In genomic region chr2:119225084-119225864, GRCh38 we compare ENCODE assay signal across 9 cellular contexts. TPM values are rescaled to one million over a fixed set of nuclear protein-coding genes. Genes with fewer than 3 reads are reported as not detected.
DNase-seq lines count a peak whose midpoint lies in the region; ATAC-seq, FAIRE-seq and TF ChIP-seq lines count a peak whose summit lies in the region.
"Had no signal": no experiment of that assay in that cellular context is flagged by ENCODE, and none has a peak within 500 bp of the region (broad histone marks: within the 10 kb centered on the region; RNA-seq: fewer than 3 reads in every experiment).

No MANE protein-coding gene starts in this region.

- DNase-seq in GM12865 (ENCODE audit: low read depth) (peak; percentile 31), K562 (ENCODE audit: extremely low read depth in 1 of 4, low spot score in 3 of 4) (peak in 3 of 4 experiments; percentile 20 to 50 (median 50)), hypothalamus (lab: John Stamatoyannopoulos, UW) (no peak)
- DNase-seq: heart right ventricle had no signal

- no peak for TF ChIP-seq CTCF in GM12865 (IDR thresholded peaks at IDR 0.05; ENCODE audit: insufficient read depth, low read depth, low read length, missing control alignments)
- TF ChIP-seq CTCF in K562 (IDR thresholded peaks at IDR 0.05 in 2 of 3, conservative IDR thresholded peaks at IDR 0.05 in 1 of 3; ENCODE audit: insufficient read depth in 2 of 3, low read depth in 1 of 3, low read length in 3 of 3) = no peak
- no peak for TF ChIP-seq CTCF in parathyroid adenoma (IDR thresholded peaks at IDR 0.05)

- H3K4me3 ChIP-seq in GM12865 (ENCODE audit: low read depth, low read length) (no peak overlapping the region), K562 (no peak overlapping the region), parathyroid adenoma (ENCODE audit: low read depth, low read length) (peak overlapping the region; percentile 81)

- H3K79me2 ChIP-seq in K562 (ENCODE audit: control insufficient read depth, insufficient read depth, low read length) = peaks cover 26% of the 10 kb centered on the region
- H3K79me2 ChIP-seq in parathyroid adenoma = peaks cover 7% of the 10 kb centered on the region

- H3K9me3 ChIP-seq in K562 (replicated peaks; ENCODE audit: control insufficient read depth, insufficient read depth, low read depth, low read length) (no peaks in the 10 kb centered on the region), parathyroid adenoma (ENCODE audit: control insufficient read depth, low read length) (no peaks in the 10 kb centered on the region)
- H3K9me3 ChIP-seq: heart right ventricle had no signal

- TF ChIP-seq EP300 in K562 (IDR thresholded peaks at IDR 0.05; ENCODE audit: low read length) = no peak

- no peak for TF ChIP-seq POLR2A in K562 (conservative IDR thresholded peaks at IDR 0.05)

- POLR2A ChIA-PET in K562 (lab: Yijun Ruan, JAX) = interaction anchor here (0.5 to 1.6 kb wide), 4 partner anchors 64 to 913 kb away, joined by 3 to 4 read pairs (median 4); no protein-coding TSS in a partner anchor

- WGBS in K562 (ENCODE audit: insufficient coverage, low coverage, missing lambda C conversion rate) = 81% methylated on average over 6 of the region's 7 CpGs

- TF ChIP-seq RAD21 in K562 (CRISPR knock-in tag; conservative IDR thresholded peaks at IDR 0.05 in 1 of 2, IDR thresholded peaks at IDR 0.05 in 1 of 2) = no peak

- H3K4me2 ChIP-seq in K562 (ENCODE audit: insufficient read depth, low read length) (peak overlapping the region; percentile 79; the same call in 1 of the 2 replicates), parathyroid adenoma (ENCODE audit: low read length) (peak overlapping the region; percentile 91)

- H3K9me1 ChIP-seq in K562 (ENCODE audit: control insufficient read depth, insufficient read depth, low read length) = peaks cover 3% of the 10 kb centered on the region

- CTCF ChIA-PET in K562 (lab: Yijun Ruan, JAX; ENCODE audit: low intra/inter-chr PET ratio) = no interaction called here

- H3K27ac ChIP-seq in K562 (ENCODE audit: extremely low read depth, low read depth, low read length) = no peak overlapping the region
- H3K27ac ChIP-seq in parathyroid adenoma = peak overlapping the region; percentile 84

- peaks cover 17% of the 10 kb centered on the region for H4K20me1 ChIP-seq in K562 (replicated peaks; ENCODE audit: control insufficient read depth, insufficient read depth, low read length)

- H2AFZ ChIP-seq in K562 (ENCODE audit: low read depth, low read length) (no peak overlapping the region), parathyroid adenoma (peak overlapping the region; percentile 24)

- peak overlapping the region in 1 of 2 experiments; percentile 63; a peak in 2 of 4 replicates for H3K9ac ChIP-seq in K562 (ENCODE audit: insufficient read depth in 1 of 2, low read depth in 2 of 2, low read length in 2 of 2)
- no peak overlapping the region for H3K9ac ChIP-seq in parathyroid adenoma

- intact Hi-C loops in K562 (cut with micrococcal nuclease) = no loop called here

- H3K4me1 ChIP-seq in K562 (replicated peaks in 1 of 2; ENCODE audit: control insufficient read depth in 2 of 2, insufficient read depth in 2 of 2, low read length in 2 of 2) (peaks cover 20 to 26% of the 10 kb centered on the region in 2 experiments), parathyroid adenoma (peaks cover 46% of the 10 kb centered on the region)

- ATAC-seq in HG02885 (IDR thresholded peaks at IDR 0.05; ENCODE audit: poor library complexity, unreplicated experiment) = peak; percentile 34
- no peak for ATAC-seq in K562
- ATAC-seq in HG03095 (IDR thresholded peaks at IDR 0.05; ENCODE audit: unreplicated experiment) = no peak
- no peak for ATAC-seq in GM19397 (IDR thresholded peaks at IDR 0.05; ENCODE audit: unreplicated experiment)
- ATAC-seq: Panc1 had no signal

- in situ Hi-C loops in K562 (cut with MboI) = no loop called here

- BruUV-seq in K562 (replicated peaks; lab: Mats Ljungman, UMichigan) = no TSS peak

- H3K36me3 ChIP-seq in K562 (ENCODE audit: control insufficient read depth, insufficient read depth, low read length) = peaks cover 11% of the 10 kb centered on the region; the same call in 2 of the 3 replicates
- H3K36me3 ChIP-seq in parathyroid adenoma (ENCODE audit: control insufficient read depth, insufficient read depth, low read length) = no peaks in the 10 kb centered on the region
- H3K36me3 ChIP-seq: heart right ventricle had no signal

- no peak for FAIRE-seq in K562 (lab: Jason Lieb, UNC)

- H3K27me3 ChIP-seq in K562 (ENCODE audit: control insufficient read depth in 2 of 2, insufficient read depth in 2 of 2, low read length in 2 of 2) (peaks cover 0 to 1% of the 10 kb centered on the region in 2 experiments; a peak in 1 of 5 replicates), parathyroid adenoma (ENCODE audit: control insufficient read depth, insufficient read depth, low read length) (no peaks in the 10 kb centered on the region)

TF ChIP-seq in K562, 482 proteins besides CTCF, POLR2A, EP300 and RAD21 (continues in another document):
- TF ChIP-seq ZNF407 (IDR thresholded peaks at IDR 0.05; ENCODE audit: low read depth) = no peak
- no peak for TF ChIP-seq ZKSCAN1 (IDR thresholded peaks at IDR 0.05; ENCODE audit: low read depth, low read length)
- no peak for TF ChIP-seq SMAD1 (IDR thresholded peaks at IDR 0.05; ENCODE audit: low read depth, low read length, partially characterized antibody)
- TF ChIP-seq ELF2 (CRISPR knock-in tag; IDR thresholded peaks at IDR 0.05) = no peak
- TF ChIP-seq HIVEP1 (CRISPR knock-in tag; IDR thresholded peaks at IDR 0.05) = no peak

RNA-seq across cellular contexts. Expression of gene STEAP3, which starts 1.6 kb away (rescaled TPM):
- total RNA-seq in K562 (2011; cell fraction: chromatin; rRNA removed; ENCODE audit: low replicate concordance) = 18.0 and 37.0 TPM in 2 replicates
- 43.3 and 45.4 TPM in 2 replicates for total RNA-seq in K562 (2011; cell fraction: nucleolus; rRNA removed)
- total RNA-seq in K562 (2011; cell fraction: nucleoplasm; rRNA removed) = 33.7 and 37.0 TPM in 2 replicates
- total RNA-seq in K562 (2014; rRNA removed) = 15.6 and 23.7 TPM in 2 replicates
- total RNA-seq in K562 (2014; rRNA removed; fragmentation: Illumina TruSeq; extraction: Trizol) = 8.2 and 9.0 TPM in 2 replicates
- 8.5 and 8.6 TPM in 2 replicates for total RNA-seq in K562 (2015; rRNA removed; fragmentation: Illumina TruSeq; extraction: Trizol)
- 29.8 and 31.6 TPM in 2 replicates for total RNA-seq in K562 (2021)
- 7.7 and 11.7 TPM in 2 replicates for polyA plus RNA-seq in K562 (2011; rRNA removed)
- 7.0 and 19.8 TPM in 2 replicates for polyA plus RNA-seq in K562 (2011; cell fraction: cytosol; rRNA removed)
- polyA plus RNA-seq in K562 (2011; cell fraction: nucleus; rRNA removed) = 14.1 and 32.9 TPM in 2 replicates
- polyA plus RNA-seq in K562 (2012) = 14.0 and 22.8 TPM in 2 replicates
- polyA plus RNA-seq in K562 (2014; fragmentation: Illumina TruSeq; extraction: Trizol) = 18.2 and 22.3 TPM in 2 replicates
- polyA plus RNA-seq in K562 (2014; fragmentation: Nextera tagmentation; extraction: Ambion mirVana) = 1 to 10 TPM; 1.8 to 3.0 TPM
- polyA plus RNA-seq in K562 (2014; rRNA removed) = 12.7 and 12.8 TPM in 2 replicates
- 8.4 and 10.0 TPM in 2 replicates for polyA minus RNA-seq in K562 (2011; rRNA and poly(A)+ RNA removed)
- polyA minus RNA-seq in K562 (2011; cell fraction: cytosol; rRNA and poly(A)+ RNA removed) = 13.9 and 18.9 TPM in 2 replicates
- 8.2 and 11.4 TPM in 2 replicates for polyA minus RNA-seq in K562 (2011; cell fraction: nucleus; rRNA and poly(A)+ RNA removed)

Comparison
In these comparisons a context has a peak if more than half of its experiments do, and no peak if none do; other contexts are left out.
1. DNase-seq: peak in GM12865 (single experiment) and K562 (3 of 4); none in hypothalamus (0 of 51).